14 cellular contexts compared by ENCODE assay signal in the genomic region with DNA sequence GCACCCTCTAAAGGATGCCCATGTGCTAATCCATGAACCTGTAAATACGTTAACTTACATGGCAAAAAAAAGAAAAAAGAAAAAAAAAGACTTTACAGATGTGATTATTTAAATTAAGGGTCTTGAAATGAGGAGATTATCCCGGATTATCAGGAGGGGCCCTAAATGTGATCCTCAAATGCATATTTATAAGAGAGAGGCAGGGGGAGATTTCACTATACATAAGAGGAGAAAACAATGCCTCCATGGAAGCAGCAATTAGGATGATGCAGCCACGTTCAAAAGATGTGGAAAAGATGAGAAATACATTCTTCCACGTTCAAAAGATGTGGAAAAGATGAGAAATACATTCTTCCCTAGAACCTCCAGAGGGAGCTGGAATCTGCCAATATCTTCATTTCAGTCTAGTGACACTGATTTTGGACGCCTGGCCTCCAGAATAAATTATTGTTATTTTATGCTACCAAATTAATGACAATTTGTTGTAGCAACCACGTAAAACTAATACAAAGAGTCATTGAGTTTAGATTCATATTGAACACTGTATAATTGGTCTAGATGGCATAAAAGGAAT.
A peak's percentile ranks its signal among the peaks of the same experiment; 100 is the strongest.
DNase-seq lines count a peak whose midpoint lies in the region; ATAC-seq and TF ChIP-seq lines count a peak whose summit lies in the region.
"Had no signal": no experiment of that assay in that cellular context is flagged by ENCODE, and none has a peak within 500 bp of the region (broad histone marks: within the 10 kb centered on the region; RNA-seq: fewer than 3 reads in every experiment).

No MANE protein-coding gene starts in this region.

- ATAC-seq in upper lobe of right lung (no peak), HG03354 (IDR thresholded peaks at IDR 0.05; ENCODE audit: poor library complexity, severe bottlenecking, unreplicated experiment) (no peak), HG03571 (IDR thresholded peaks at IDR 0.05; ENCODE audit: unreplicated experiment) (no peak)

- H3K27me3 Mint-ChIP-seq in activated T-cell treated with anti-CD3 and anti-CD28 coated beads, Interleukin-2, amount 50 U/mL, for 24 hours = no peaks in the 10 kb centered on the region
- H3K27me3 Mint-ChIP-seq: CD4-positive, CD25-positive, alpha-beta regulatory T cell had no signal

- TF ChIP-seq CTCF in epithelial cell of esophagus (IDR thresholded peaks at IDR 0.05; ENCODE audit: insufficient read depth, low read depth, low read length, missing control alignments) (peak; percentile 45), upper lobe of right lung (IDR thresholded peaks at IDR 0.05) (peak; percentile 19)

- no peaks in the 10 kb centered on the region for H3K9me3 ChIP-seq in upper lobe of right lung
- H3K9me3 ChIP-seq: ascending aorta had no signal

- H3K4me1 Mint-ChIP-seq in activated T-cell treated with anti-CD3 and anti-CD28 coated beads, Interleukin-2, amount 50 U/mL, for 24 hours (ENCODE audit: low read depth) = no peaks in the 10 kb centered on the region
- H3K4me1 Mint-ChIP-seq: CD4-positive, CD25-positive, alpha-beta regulatory T cell; immature natural killer cell had no signal

- H3K4me3 Mint-ChIP-seq in activated T-cell treated with anti-CD3 and anti-CD28 coated beads, Interleukin-2, amount 50 U/mL, for 24 hours = no peak overlapping the region
- H3K4me3 Mint-ChIP-seq: CD4-positive, CD25-positive, alpha-beta regulatory T cell; immature natural killer cell had no signal

- H3K36me3 Mint-ChIP-seq in activated T-cell treated with anti-CD3 and anti-CD28 coated beads, Interleukin-2, amount 50 U/mL, for 24 hours (ENCODE audit: low read depth) = no peaks in the 10 kb centered on the region
- H3K36me3 Mint-ChIP-seq: CD4-positive, CD25-positive, alpha-beta regulatory T cell; immature natural killer cell had no signal

- H3K27ac ChIP-seq in upper lobe of right lung = no peak overlapping the region
- H3K27ac ChIP-seq: ascending aorta had no signal

- H3K9me3 Mint-ChIP-seq in activated T-cell treated with anti-CD3 and anti-CD28 coated beads, Interleukin-2, amount 50 U/mL, for 24 hours = peaks cover 3% of the 10 kb centered on the region

- DNase-seq in SIG-M5 treated with dmso at 0.1 percent for 504 hours (lab: John Stamatoyannopoulos, UW; ENCODE audit: unreplicated experiment) (peak; percentile 10), SIG-M5 (lab: John Stamatoyannopoulos, UW) (no peak), NCI-H69 (lab: John Stamatoyannopoulos, UW) (peak; percentile 75), epithelial cell of esophagus (ENCODE audit: low read depth) (peak; percentile 25), upper lobe of right lung (no peak)
- DNase-seq in activated T-cell treated with anti-CD3 and anti-CD28 coated beads, Interleukin-2, amount 50 U/mL, for 24 hours = no peak
- DNase-seq: activated CD4-positive, alpha-beta T cell treated with anti-CD3 and anti-CD28 coated beads for 4 hours; CD4-positive, CD25-positive, alpha-beta regulatory T cell; immature natural killer cell; KBM-7; retina had no signal

- no peaks in the 10 kb centered on the region for H3K36me3 ChIP-seq in upper lobe of right lung
- H3K36me3 ChIP-seq: ascending aorta had no signal

- no peak overlapping the region for H3K27ac Mint-ChIP-seq in activated T-cell treated with anti-CD3 and anti-CD28 coated beads, Interleukin-2, amount 50 U/mL, for 24 hours
- H3K27ac Mint-ChIP-seq: CD4-positive, CD25-positive, alpha-beta regulatory T cell; immature natural killer cell had no signal

- H3K27me3 ChIP-seq in upper lobe of right lung = no peaks in the 10 kb centered on the region
- H3K27me3 ChIP-seq: ascending aorta had no signal

- H3K4me3 ChIP-seq in epithelial cell of esophagus (ENCODE audit: low read length) (no peak overlapping the region), upper lobe of right lung (no peak overlapping the region)
- H3K4me3 ChIP-seq: ascending aorta had no signal

- no peaks in the 10 kb centered on the region for H3K4me1 ChIP-seq in upper lobe of right lung
- H3K4me1 ChIP-seq: ascending aorta had no signal

- intact Hi-C loops in upper lobe of right lung (cut with DNase I) = no loop called here

Comparison
In these comparisons a context has a peak if more than half of its experiments do, and no peak if none do; other contexts are left out.
1. DNase-seq: peak in SIG-M5 treated with dmso at 0.1 percent for 504 hours (single experiment), NCI-H69 (single experiment) and epithelial cell of esophagus (single experiment); none in SIG-M5 (single experiment), upper lobe of right lung (single experiment) and activated T-cell treated with anti-CD3 and anti-CD28 coated beads, Interleukin-2, amount 50 U/mL, for 24 hours (single experiment).